In the genomic region with DNA sequence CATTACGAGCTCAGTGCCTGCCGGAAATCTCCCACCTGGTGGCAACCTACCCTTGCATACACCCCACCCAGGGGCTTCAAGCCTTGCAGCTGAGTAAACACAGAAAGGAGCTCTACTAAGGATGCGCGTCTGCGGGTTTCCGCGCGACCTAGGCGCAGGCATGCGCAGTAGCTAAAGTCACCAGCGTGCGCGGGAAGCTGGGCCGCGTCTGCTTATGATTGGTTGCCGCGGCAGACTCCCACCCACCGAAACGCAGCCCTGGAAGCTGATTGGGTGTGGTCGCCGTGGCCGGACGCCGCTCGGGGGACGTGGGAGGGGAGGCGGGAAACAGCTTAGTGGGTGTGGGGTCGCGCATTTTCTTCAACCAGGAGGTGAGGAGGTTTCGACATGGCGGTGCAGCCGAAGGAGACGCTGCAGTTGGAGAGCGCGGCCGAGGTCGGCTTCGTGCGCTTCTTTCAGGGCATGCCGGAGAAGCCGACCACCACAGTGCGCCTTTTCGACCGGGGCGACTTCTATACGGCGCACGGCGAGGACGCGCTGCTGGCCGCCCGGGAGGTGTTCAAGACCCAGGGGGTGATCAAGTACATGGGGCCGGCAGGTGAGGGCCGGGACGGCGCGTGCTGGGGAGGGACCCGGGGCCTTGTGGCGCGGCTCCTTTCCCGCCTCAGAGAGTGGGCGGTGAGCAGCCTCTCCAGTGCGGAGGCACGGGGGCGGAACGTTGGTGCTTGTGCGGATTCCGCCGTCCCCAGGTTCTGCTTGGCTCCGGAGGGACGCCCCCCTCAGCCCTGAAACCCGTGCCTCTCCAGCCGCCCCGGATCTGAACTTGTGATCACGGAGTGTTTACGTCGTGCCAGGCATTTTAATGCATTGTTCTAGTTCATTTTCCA, we compare ENCODE assay signal across 1 cellular context.
A peak's percentile ranks its signal among the peaks of the same experiment; 100 is the strongest.
TF ChIP-seq lines count a peak whose summit lies in the region.

MSH2 (plus strand) TSS at position 352 of the 887 bp plus-strand sequence; CDS start at position 388, 36 bp downstream.

TF ChIP-seq in K562, 482 proteins besides CTCF, POLR2A, EP300 and RAD21 (continued from another document and continues in another):
- no peak for TF ChIP-seq RREB1 (CRISPR knock-in tag; IDR thresholded peaks at IDR 0.05)
- peak; percentile 96 for TF ChIP-seq ZNF511 (CRISPR knock-in tag; IDR thresholded peaks at IDR 0.05)
- peak; percentile 93 for TF ChIP-seq ZNF217 (CRISPR knock-in tag; IDR thresholded peaks at IDR 0.05)
- TF ChIP-seq PPARD (CRISPR knock-in tag; IDR thresholded peaks at IDR 0.05) = no peak
- no peak for TF ChIP-seq CC2D1A (IDR thresholded peaks at IDR 0.05)
- no peak for TF ChIP-seq NCOA6 (IDR thresholded peaks at IDR 0.05)
- no peak for TF ChIP-seq ZNF41 (CRISPR knock-in tag; conservative IDR thresholded peaks at IDR 0.05)
- TF ChIP-seq USF2 (CRISPR knock-in tag; IDR thresholded peaks at IDR 0.05) = peak; percentile 7; the same call in 1 of the 2 replicates
- no peak for TF ChIP-seq NUFIP1 (IDR thresholded peaks at IDR 0.05; ENCODE audit: partially characterized antibody)
- no peak for TF ChIP-seq NR2C1 (IDR thresholded peaks at IDR 0.05)
- TF ChIP-seq NR2C1 (tag; IDR thresholded peaks at IDR 0.05) = no peak
- peak; percentile 86 for TF ChIP-seq ATF6 (CRISPR knock-in tag; IDR thresholded peaks at IDR 0.05)
- no peak for TF ChIP-seq MCM7 (IDR thresholded peaks at IDR 0.05)
- 0 out of 2 replicates have a peak, but pooled peaks have one; percentile 20 for TF ChIP-seq ZNF263 (CRISPR knock-in tag; IDR thresholded peaks at IDR 0.05; ENCODE audit: borderline replicate concordance)
- peak; percentile 96 to 98 for TF ChIP-seq FOXA3 (CRISPR knock-in tag; conservative IDR thresholded peaks at IDR 0.05 in 1 of 2, IDR thresholded peaks at IDR 0.05 in 1 of 2)
- no peak for TF ChIP-seq RFX5 (IDR thresholded peaks at IDR 0.05; ENCODE audit: low read depth, low read length)
- TF ChIP-seq ELF2 (CRISPR knock-in tag; IDR thresholded peaks at IDR 0.05) = no peak
- TF ChIP-seq, protein P1, sequence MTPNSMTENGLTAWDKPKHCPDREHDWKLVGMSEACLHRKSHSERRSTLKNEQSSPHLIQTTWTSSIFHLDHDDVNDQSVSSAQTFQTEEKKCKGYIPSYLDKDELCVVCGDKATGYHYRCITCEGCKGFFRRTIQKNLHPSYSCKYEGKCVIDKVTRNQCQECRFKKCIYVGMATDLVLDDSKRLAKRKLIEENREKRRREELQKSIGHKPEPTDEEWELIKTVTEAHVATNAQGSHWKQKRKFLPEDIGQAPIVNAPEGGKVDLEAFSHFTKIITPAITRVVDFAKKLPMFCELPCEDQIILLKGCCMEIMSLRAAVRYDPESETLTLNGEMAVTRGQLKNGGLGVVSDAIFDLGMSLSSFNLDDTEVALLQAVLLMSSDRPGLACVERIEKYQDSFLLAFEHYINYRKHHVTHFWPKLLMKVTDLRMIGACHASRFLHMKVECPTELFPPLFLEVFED (CRISPR knock-in tag; conservative IDR thresholded peaks at IDR 0.05) = no peak
- TF ChIP-seq HDAC2 (IDR thresholded peaks at IDR 0.05) = no peak
- peak; percentile 91 for TF ChIP-seq EP400 (IDR thresholded peaks at IDR 0.05)
- TF ChIP-seq, protein P2, sequence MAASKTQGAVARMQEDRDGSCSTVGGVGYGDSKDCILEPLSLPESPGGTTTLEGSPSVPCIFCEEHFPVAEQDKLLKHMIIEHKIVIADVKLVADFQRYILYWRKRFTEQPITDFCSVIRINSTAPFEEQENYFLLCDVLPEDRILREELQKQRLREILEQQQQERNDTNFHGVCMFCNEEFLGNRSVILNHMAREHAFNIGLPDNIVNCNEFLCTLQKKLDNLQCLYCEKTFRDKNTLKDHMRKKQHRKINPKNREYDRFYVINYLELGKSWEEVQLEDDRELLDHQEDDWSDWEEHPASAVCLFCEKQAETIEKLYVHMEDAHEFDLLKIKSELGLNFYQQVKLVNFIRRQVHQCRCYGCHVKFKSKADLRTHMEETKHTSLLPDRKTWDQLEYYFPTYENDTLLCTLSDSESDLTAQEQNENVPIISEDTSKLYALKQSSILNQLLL (CRISPR knock-in tag; IDR thresholded peaks at IDR 0.05; ENCODE audit: borderline replicate concordance) = no peak
- no peak for TF ChIP-seq ETV1 (tag; conservative IDR thresholded peaks at IDR 0.05; ENCODE audit: low read depth)
- TF ChIP-seq ASH1L (IDR thresholded peaks at IDR 0.05; ENCODE audit: borderline replicate concordance, low read depth, partially characterized antibody) = peak; percentile 87
- TF ChIP-seq GATAD2B (IDR thresholded peaks at IDR 0.05; ENCODE audit: borderline replicate concordance) = no peak
- TF ChIP-seq, protein P3, sequence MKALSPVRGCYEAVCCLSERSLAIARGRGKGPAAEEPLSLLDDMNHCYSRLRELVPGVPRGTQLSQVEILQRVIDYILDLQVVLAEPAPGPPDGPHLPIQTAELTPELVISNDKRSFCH (CRISPR knock-in tag; IDR thresholded peaks at IDR 0.05) = no peak
- TF ChIP-seq, protein P3 (tag; IDR thresholded peaks at IDR 0.05) = no peak; the same call in 1 of the 2 replicates
- TF ChIP-seq MAZ (CRISPR knock-in tag; conservative IDR thresholded peaks at IDR 0.05 in 1 of 2, IDR thresholded peaks at IDR 0.05 in 1 of 2) = peak; percentile 38 to 70; a peak in 2 of 4 replicates
- TF ChIP-seq ZFP30 (CRISPR knock-in tag; IDR thresholded peaks at IDR 0.05; ENCODE audit: borderline replicate concordance) = no peak
- peak; percentile 83 for TF ChIP-seq ZBTB1 (CRISPR knock-in tag; IDR thresholded peaks at IDR 0.05; ENCODE audit: borderline replicate concordance, low read depth)
- TF ChIP-seq PTRF (tag; IDR thresholded peaks at IDR 0.05) = no peak
- peak; percentile 41; the same call in 1 of the 2 replicates for TF ChIP-seq NR2C2 (CRISPR knock-in tag; IDR thresholded peaks at IDR 0.05)
- peak; percentile 66 for TF ChIP-seq NR2C2 (tag; IDR thresholded peaks at IDR 0.05)
- TF ChIP-seq SAFB (IDR thresholded peaks at IDR 0.05; ENCODE audit: borderline replicate concordance, low read depth, low read length) = peak; percentile 43; the same call in 1 of the 2 replicates
- no peak for TF ChIP-seq MECOM (CRISPR knock-in tag; IDR thresholded peaks at IDR 0.05)
- TF ChIP-seq, protein P4, sequence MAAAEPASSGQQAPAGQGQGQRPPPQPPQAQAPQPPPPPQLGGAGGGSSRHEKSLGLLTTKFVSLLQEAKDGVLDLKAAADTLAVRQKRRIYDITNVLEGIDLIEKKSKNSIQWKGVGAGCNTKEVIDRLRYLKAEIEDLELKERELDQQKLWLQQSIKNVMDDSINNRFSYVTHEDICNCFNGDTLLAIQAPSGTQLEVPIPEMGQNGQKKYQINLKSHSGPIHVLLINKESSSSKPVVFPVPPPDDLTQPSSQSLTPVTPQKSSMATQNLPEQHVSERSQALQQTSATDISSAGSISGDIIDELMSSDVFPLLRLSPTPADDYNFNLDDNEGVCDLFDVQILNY (CRISPR knock-in tag; IDR thresholded peaks at IDR 0.05) = peak; percentile 87
- no peak for TF ChIP-seq JUN (IDR thresholded peaks at IDR 0.05; ENCODE audit: borderline replicate concordance, low read depth, low read length)
- TF ChIP-seq JUN (CRISPR knock-in tag; IDR thresholded peaks at IDR 0.05; ENCODE audit: borderline replicate concordance) = peak; percentile 89; the same call in 1 of the 2 replicates
- TF ChIP-seq ZNF717 (CRISPR knock-in tag; IDR thresholded peaks at IDR 0.05) = no peak
- no peak for TF ChIP-seq SMAD1 (IDR thresholded peaks at IDR 0.05; ENCODE audit: low read depth, low read length, partially characterized antibody)
- TF ChIP-seq IRF1 (CRISPR knock-in tag; IDR thresholded peaks at IDR 0.05; ENCODE audit: borderline replicate concordance) = peak; percentile 91; the same call in 1 of the 2 replicates
- TF ChIP-seq, protein P5, sequence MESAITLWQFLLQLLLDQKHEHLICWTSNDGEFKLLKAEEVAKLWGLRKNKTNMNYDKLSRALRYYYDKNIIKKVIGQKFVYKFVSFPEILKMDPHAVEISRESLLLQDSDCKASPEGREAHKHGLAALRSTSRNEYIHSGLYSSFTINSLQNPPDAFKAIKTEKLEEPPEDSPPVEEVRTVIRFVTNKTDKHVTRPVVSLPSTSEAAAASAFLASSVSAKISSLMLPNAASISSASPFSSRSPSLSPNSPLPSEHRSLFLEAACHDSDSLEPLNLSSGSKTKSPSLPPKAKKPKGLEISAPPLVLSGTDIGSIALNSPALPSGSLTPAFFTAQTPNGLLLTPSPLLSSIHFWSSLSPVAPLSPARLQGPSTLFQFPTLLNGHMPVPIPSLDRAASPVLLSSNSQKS (CRISPR knock-in tag; IDR thresholded peaks at IDR 0.05) = no peak
- TF ChIP-seq CBX3 (IDR thresholded peaks at IDR 0.05; ENCODE audit: borderline replicate concordance in 1 of 2, low read length in 2 of 2) = 0 out of 3 replicates have a peak, but pooled peaks of 1 of the 2 experiments have one; percentile 17
- no peak for TF ChIP-seq ZNF134 (CRISPR knock-in tag; conservative IDR thresholded peaks at IDR 0.05)
- peak; percentile 27 for TF ChIP-seq TAF1 (IDR thresholded peaks at IDR 0.05; ENCODE audit: control insufficient read depth, extremely low read depth, insufficient read depth, low read length, severe bottlenecking)
- peak; percentile 99 for TF ChIP-seq MAX (CRISPR knock-in tag; IDR thresholded peaks at IDR 0.05)
